In genomic region chrX:87517571-87518141, GRCh38 we compare ENCODE assay signal across 10 cellular contexts. TPM values are rescaled to one million over a fixed set of nuclear protein-coding genes. Genes with fewer than 3 reads are reported as not detected.
A peak's percentile ranks its signal among the peaks of the same experiment; 100 is the strongest.
DNase-seq lines count a peak whose midpoint lies in the region; ATAC-seq and TF ChIP-seq lines count a peak whose summit lies in the region.
"Had no signal": no experiment of that assay in that cellular context is flagged by ENCODE, and none has a peak within 500 bp of the region (broad histone marks: within the 10 kb centered on the region; RNA-seq: fewer than 3 reads in every experiment).

TSS of gene KLHL4 (plus strand) at chrX:87517802. CDS start at chrX:87517894, 92 bp downstream.

- no peak for TF ChIP-seq POLR2A in breast epithelium (IDR thresholded peaks at IDR 0.05)

- H3K27ac Mint-ChIP-seq in activated CD8-positive, alpha-beta memory T cell treated with anti-CD3 and anti-CD28 coated beads, Interleukin-2, amount 10 ng/mL, durations not matched to agents 7 days and 5 days: peak within 1 kb of the TSS; percentile 43

- H3K27me3 ChIP-seq in breast epithelium (peaks cover 0 to 16% of the 10 kb centered on the region in 2 donors), left lung (no peaks in the 10 kb centered on the region)

- intact Hi-C loops in breast epithelium (cut with DNase I; ENCODE audit: low total_unique reads) (no loop called here), left lung (cut with DNase I) (no loop called here)

- H3K4me3 ChIP-seq in breast epithelium (peak within 1 kb of the TSS in 2 of 3 donors; percentile 8 to 31), left lung (peak within 1 kb of the TSS in 1 of 2 donors; percentile 4), urinary bladder (ENCODE audit: low read depth, low read length) (peak within 1 kb of the TSS; percentile 22)

- no peaks in the 10 kb centered on the region for H3K4me1 Mint-ChIP-seq in activated CD8-positive, alpha-beta memory T cell treated with anti-CD3 and anti-CD28 coated beads, Interleukin-2, amount 10 ng/mL, durations not matched to agents 7 days and 5 days
- H3K4me1 Mint-ChIP-seq: CD4-positive, CD25-positive, alpha-beta regulatory T cell had no signal

- no peaks in the 10 kb centered on the region for H3K27me3 Mint-ChIP-seq in activated CD8-positive, alpha-beta memory T cell treated with anti-CD3 and anti-CD28 coated beads, Interleukin-2, amount 10 ng/mL, durations not matched to agents 7 days and 5 days
- H3K27me3 Mint-ChIP-seq: CD4-positive, CD25-positive, alpha-beta regulatory T cell had no signal

- WGBS in urinary bladder: under 1% methylated on average over 8 of the region's 8 CpGs

- no peaks in the 10 kb centered on the region for H3K9me3 ChIP-seq in breast epithelium
- no peaks in the 10 kb centered on the region for H3K9me3 ChIP-seq in left lung

- no peaks in the 10 kb centered on the region for H3K4me1 ChIP-seq in breast epithelium
- H3K4me1 ChIP-seq in left lung: no peaks in the 10 kb centered on the region
- no peaks in the 10 kb centered on the region for H3K4me1 ChIP-seq in urinary bladder (ENCODE audit: insufficient read depth)

- CTCF ChIA-PET in activated CD8-positive, alpha-beta memory T cell treated with anti-CD3 and anti-CD28 coated beads, Interleukin-2, amount 10 ng/mL, durations not matched to agents 7 days and 5 days (lab: Charles Lee): no interaction called here

- H3K36me3 ChIP-seq in breast epithelium: no peaks in the 10 kb centered on the region
- no peaks in the 10 kb centered on the region for H3K36me3 ChIP-seq in left lung
- H3K36me3 ChIP-seq in urinary bladder (ENCODE audit: insufficient read depth): no peaks in the 10 kb centered on the region

- no peak for DNase-seq in activated CD8-positive, alpha-beta memory T cell treated with anti-CD3 and anti-CD28 coated beads, Interleukin-2, amount 10 ng/mL, durations not matched to agents 7 days and 5 days
- no peak for DNase-seq in activated CD8-positive, alpha-beta memory T cell treated with anti-CD3 and anti-CD28 coated beads, Interleukin-2, amount 50 U/mL, for 48 hours
- DNase-seq in breast epithelium (ENCODE audit: low spot score in 2 of 2): no peak
- no peak for DNase-seq in left lung
- no peak for DNase-seq in central memory CD4-positive, alpha-beta T cell
- no peak for DNase-seq in NCI-H2029 treated with DMSO at 0.1 percent for 48 hours (lab: John Stamatoyannopoulos, UW)
- DNase-seq in activated CD4-positive, alpha-beta T cell treated with anti-CD3 and anti-CD28 coated beads for 48 hours: no peak
- DNase-seq: CD4-positive, CD25-positive, alpha-beta regulatory T cell had no signal

- H3K4me3 Mint-ChIP-seq in activated CD8-positive, alpha-beta memory T cell treated with anti-CD3 and anti-CD28 coated beads, Interleukin-2, amount 10 ng/mL, durations not matched to agents 7 days and 5 days: no peak within 1 kb of the TSS
- H3K4me3 Mint-ChIP-seq: CD4-positive, CD25-positive, alpha-beta regulatory T cell had no signal

- no peak for ATAC-seq in activated CD8-positive, alpha-beta memory T cell treated with anti-CD3 and anti-CD28 coated beads, Interleukin-2, amount 10 ng/mL, durations not matched to agents 7 days and 5 days
- ATAC-seq in left lung: peak; percentile 73

- no peaks in the 10 kb centered on the region for H3K9me3 Mint-ChIP-seq in activated CD8-positive, alpha-beta memory T cell treated with anti-CD3 and anti-CD28 coated beads, Interleukin-2, amount 10 ng/mL, durations not matched to agents 7 days and 5 days (ENCODE audit: low read depth)

- no peaks in the 10 kb centered on the region for H3K36me3 Mint-ChIP-seq in activated CD8-positive, alpha-beta memory T cell treated with anti-CD3 and anti-CD28 coated beads, Interleukin-2, amount 10 ng/mL, durations not matched to agents 7 days and 5 days
- H3K36me3 Mint-ChIP-seq: CD4-positive, CD25-positive, alpha-beta regulatory T cell had no signal

- H3K27ac ChIP-seq in breast epithelium (no peak within 1 kb of the TSS), left lung (peak within 1 kb of the TSS in 1 of 2 donors; percentile 45), urinary bladder (ENCODE audit: low read depth) (no peak within 1 kb of the TSS)

- TF ChIP-seq CTCF in breast epithelium (IDR thresholded peaks at IDR 0.05) (no peak), left lung (IDR thresholded peaks at IDR 0.05) (no peak)

RNA-seq across cellular contexts. Expression of gene KLHL4, which starts in this region (rescaled TPM):
- total RNA-seq in activated CD8-positive, alpha-beta memory T cell treated with anti-CD3 and anti-CD28 coated beads, Interleukin-2, amount 10 ng/mL, durations not matched to agents 7 days and 5 days: under 1 TPM; 0.23 to 0.28 TPM
- total RNA-seq in breast epithelium (1 to 10 TPM in 2 of 3 donors, under 1 TPM in 1; 0.66 to 2.1 (median 1.2) TPM), left lung (1 to 10 TPM; 3.4 to 4.4 TPM), urinary bladder (23.8 TPM)
- 1.1 TPM for polyA plus RNA-seq in urinary bladder
- total RNA-seq: T-helper 1 cell treated with Interleukin-12 subunit alpha and Interleukin-12 subunit beta and Interleukin-4 antibody, amounts not matched to agents 30 ng/mL and 1 ng/mL, for 36 hours had no signal
- polyA plus RNA-seq: CD4-positive, CD25-positive, alpha-beta regulatory T cell had no signal
